In the genomic region with DNA sequence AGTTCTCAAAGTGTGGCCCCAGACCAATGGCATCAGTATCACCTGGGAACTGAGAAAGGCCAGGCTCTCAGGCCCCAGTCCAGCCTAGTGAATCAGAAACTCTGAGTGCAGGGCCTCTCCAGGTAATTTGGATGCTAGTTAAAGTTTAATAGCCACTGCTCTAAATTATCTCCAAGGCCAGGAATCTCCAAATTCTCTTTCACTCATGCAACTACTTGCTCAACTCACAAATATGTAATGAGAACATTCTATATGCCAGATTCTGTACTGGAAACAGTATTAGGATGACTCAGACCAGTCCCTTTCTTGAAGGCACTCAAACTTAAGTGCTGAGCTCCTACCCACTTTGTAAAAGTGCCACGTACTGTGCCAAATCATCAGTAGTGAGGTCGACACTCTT, we compare ENCODE assay signal across 12 cellular contexts.
DNase-seq lines count a peak whose midpoint lies in the region; ATAC-seq, FAIRE-seq and TF ChIP-seq lines count a peak whose summit lies in the region.
"Had no signal": no experiment of that assay in that cellular context is flagged by ENCODE, and none has a peak within 500 bp of the region (broad histone marks: within the 10 kb centered on the region; RNA-seq: fewer than 3 reads in every experiment).

No MANE protein-coding gene starts in this region.

- POLR2A ChIA-PET in CD8-positive, alpha-beta memory T cell (lab: Charles Lee) = no interaction called here

- H3K9me3 Mint-ChIP-seq in astrocyte (ENCODE audit: unreplicated experiment) = no peaks in the 10 kb centered on the region
- peaks cover 0 to 4% (median 0%) of the 10 kb centered on the region in 5 donors for H3K9me3 Mint-ChIP-seq in CD8-positive, alpha-beta memory T cell
- H3K9me3 Mint-ChIP-seq: GM23338 had no signal

- H3K4me3 ChIP-seq in GM23248 (no peak overlapping the region), astrocyte (ENCODE audit: insufficient read depth, low read depth, low read length) (no peak overlapping the region), upper lobe of right lung (no peak overlapping the region)
- no peak overlapping the region for H3K4me3 ChIP-seq in CD8-positive, alpha-beta memory T cell (ENCODE audit: low read length)
- H3K4me3 ChIP-seq: GM23338, right atrium auricular region had no signal

- 0 out of 2 replicates have a peak, but pooled peaks cover 6% of the 10 kb centered on the region for H3K79me2 ChIP-seq in GM23248 (ENCODE audit: insufficient read depth)
- no peaks in the 10 kb centered on the region for H3K79me2 ChIP-seq in astrocyte (ENCODE audit: insufficient read depth, low read length)

- H3F3A ChIP-seq in GM23248 (ENCODE audit: insufficient read depth) = peaks cover 75% of the 10 kb centered on the region

- peak overlapping the region; percentile 6 for H3K4me3 Mint-ChIP-seq in astrocyte (ENCODE audit: unreplicated experiment)
- no peak overlapping the region for H3K4me3 Mint-ChIP-seq in CD8-positive, alpha-beta memory T cell
- H3K4me3 Mint-ChIP-seq: GM23338 had no signal

- H3K27ac Mint-ChIP-seq in astrocyte (ENCODE audit: unreplicated experiment) = peak overlapping the region; percentile 66
- no peak overlapping the region for H3K27ac Mint-ChIP-seq in CD8-positive, alpha-beta memory T cell
- H3K27ac Mint-ChIP-seq: GM23338 had no signal

- peaks cover 20% of the 10 kb centered on the region for H3K36me3 ChIP-seq in GM23248 (ENCODE audit: low read depth)
- peaks cover 7% of the 10 kb centered on the region for H3K36me3 ChIP-seq in astrocyte (ENCODE audit: insufficient read depth, low read length)
- no peaks in the 10 kb centered on the region for H3K36me3 ChIP-seq in upper lobe of right lung
- H3K36me3 ChIP-seq in CD8-positive, alpha-beta memory T cell (ENCODE audit: insufficient read depth, low read length) = no peaks in the 10 kb centered on the region
- H3K36me3 ChIP-seq: WERI-Rb-1 had no signal

- CTCF ChIA-PET in CD8-positive, alpha-beta memory T cell (lab: Charles Lee) = no interaction called here

- peaks cover 45% of the 10 kb centered on the region for H3K4me1 ChIP-seq in GM23248 (ENCODE audit: insufficient read depth)
- H3K4me1 ChIP-seq in astrocyte (ENCODE audit: insufficient read depth, low read length) = peaks cover 31% of the 10 kb centered on the region
- peaks cover 33% of the 10 kb centered on the region for H3K4me1 ChIP-seq in foreskin keratinocyte
- peaks cover 3% of the 10 kb centered on the region for H3K4me1 ChIP-seq in upper lobe of right lung
- no peaks in the 10 kb centered on the region for H3K4me1 ChIP-seq in CD8-positive, alpha-beta memory T cell (ENCODE audit: insufficient read depth, low read length)
- H3K4me1 ChIP-seq: right atrium auricular region had no signal

- no peak for TF ChIP-seq CTCF in astrocyte (IDR thresholded peaks at IDR 0.05; ENCODE audit: insufficient read depth, low read depth, low read length)
- no peak for TF ChIP-seq CTCF in foreskin keratinocyte (conservative IDR thresholded peaks at IDR 0.05)
- no peak for TF ChIP-seq CTCF in upper lobe of right lung (IDR thresholded peaks at IDR 0.05)

- H3K36me3 Mint-ChIP-seq in astrocyte (ENCODE audit: low read depth, unreplicated experiment) = peaks cover 28% of the 10 kb centered on the region
- no peaks in the 10 kb centered on the region for H3K36me3 Mint-ChIP-seq in CD8-positive, alpha-beta memory T cell

- no peaks in the 10 kb centered on the region for H3K27me3 ChIP-seq in GM23248 (replicated peaks; ENCODE audit: insufficient read depth)
- no peaks in the 10 kb centered on the region for H3K27me3 ChIP-seq in astrocyte (ENCODE audit: insufficient read depth, low read length)
- H3K27me3 ChIP-seq in foreskin keratinocyte = no peaks in the 10 kb centered on the region
- no peaks in the 10 kb centered on the region for H3K27me3 ChIP-seq in upper lobe of right lung
- H3K27me3 ChIP-seq in CD8-positive, alpha-beta memory T cell (ENCODE audit: insufficient read depth, low read length, poor library complexity, severe bottlenecking) = no peaks in the 10 kb centered on the region
- H3K27me3 ChIP-seq: right atrium auricular region had no signal

- in situ Hi-C loops in GM23248 (cut with MboI) = no loop called here

- H4K20me1 ChIP-seq in GM23248 (ENCODE audit: insufficient read depth) (no peaks in the 10 kb centered on the region), astrocyte (ENCODE audit: insufficient read depth, low read length) (no peaks in the 10 kb centered on the region)

- peak; percentile 99 for FAIRE-seq in astrocyte (lab: Jason Lieb, UNC)

- DNase-seq in GM23248 (peak; percentile 91), astrocyte (ENCODE audit: low read depth) (peak; percentile 92), foreskin keratinocyte (peak; percentile 84 to 95), upper lobe of right lung (no peak), NCI-H446 treated with DMSO at 0.1 percent for 48 hours (lab: John Stamatoyannopoulos, UW) (no peak)
- no peak for DNase-seq in CD8-positive, alpha-beta memory T cell
- DNase-seq: anterior cingulate cortex, NCI-H748 treated with DMSO at 0.1 percent for 48 hours, WERI-Rb-1 had no signal

- ATAC-seq in foreskin keratinocyte = peak; percentile 66
- ATAC-seq in upper lobe of right lung = peak; percentile 85
- no peak for ATAC-seq in HG03565 (IDR thresholded peaks at IDR 0.05; ENCODE audit: unreplicated experiment)
- ATAC-seq: GM23338 had no signal

- H2AFZ ChIP-seq in GM23248 (no peak overlapping the region), astrocyte (ENCODE audit: low read depth, low read length) (no peak overlapping the region)
- H2AFZ ChIP-seq: GM23338 had no signal

- H3K9ac ChIP-seq in GM23248 = peak overlapping the region; percentile 22; the same call in 1 of the 2 replicates
- H3K9ac ChIP-seq in astrocyte (ENCODE audit: low read length) = peak overlapping the region; percentile 48

- H3K9me3 ChIP-seq in GM23248 (ENCODE audit: low read depth) (no peaks in the 10 kb centered on the region), astrocyte (ENCODE audit: insufficient read depth, low read depth, low read length) (no peaks in the 10 kb centered on the region), upper lobe of right lung (no peaks in the 10 kb centered on the region)
- no peaks in the 10 kb centered on the region for H3K9me3 ChIP-seq in CD8-positive, alpha-beta memory T cell (ENCODE audit: low read length)
- H3K9me3 ChIP-seq: right atrium auricular region had no signal

- H3K27me3 Mint-ChIP-seq in astrocyte (ENCODE audit: low read depth, unreplicated experiment) = no peaks in the 10 kb centered on the region
- H3K27me3 Mint-ChIP-seq in CD8-positive, alpha-beta memory T cell = no peaks in the 10 kb centered on the region

- H3K4me2 ChIP-seq in GM23248 (ENCODE audit: unreplicated experiment) (peak overlapping the region; percentile 14), astrocyte (ENCODE audit: low read length) (no peak overlapping the region)
- H3K4me2 ChIP-seq: GM23338 had no signal

- no peaks in the 10 kb centered on the region for H3K9me2 ChIP-seq in GM23248 (ENCODE audit: insufficient read depth)

- WGBS in GM23248 (ENCODE audit: low coverage in 1 of 2, low lambda C conversion rate in 2 of 2, missing lambda C conversion rate in 2 of 2), 2 experiments = 5 to 8% methylated on average over 2 of the region's 2 CpGs

- H3K27ac ChIP-seq in GM23248 (peak overlapping the region; percentile 79), astrocyte (ENCODE audit: low read depth, low read length) (peak overlapping the region; percentile 83), foreskin keratinocyte (peak overlapping the region; percentile 18), upper lobe of right lung (no peak overlapping the region)
- no peak overlapping the region for H3K27ac ChIP-seq in CD8-positive, alpha-beta memory T cell (ENCODE audit: low read depth, low read length)
- H3K27ac ChIP-seq: right atrium auricular region, WERI-Rb-1 had no signal

- intact Hi-C loops in upper lobe of right lung (cut with DNase I) = no loop called here

- H3K4me1 Mint-ChIP-seq in astrocyte (ENCODE audit: low read depth, unreplicated experiment) = peaks cover 80% of the 10 kb centered on the region
- no peaks in the 10 kb centered on the region for H3K4me1 Mint-ChIP-seq in CD8-positive, alpha-beta memory T cell
- H3K4me1 Mint-ChIP-seq: GM23338 had no signal

Comparison
In these comparisons a context has a peak if more than half of its experiments do, and no peak if none do; other contexts are left out.
1. DNase-seq: peak in GM23248 (single experiment), astrocyte (single experiment) and foreskin keratinocyte (2 of 2); none in upper lobe of right lung (single experiment), CD8-positive, alpha-beta memory T cell (0 of 5) and NCI-H446 treated with DMSO at 0.1 percent for 48 hours (single experiment).
2. H3K27ac ChIP-seq: peak in GM23248 (single experiment), astrocyte (single experiment) and foreskin keratinocyte (single experiment); none in upper lobe of right lung (single experiment) and CD8-positive, alpha-beta memory T cell (single experiment).